ENCODE assay signal across 16 cellular contexts in genomic region chr6:57313009-57313408, GRCh38. TPM values are rescaled to one million over a fixed set of nuclear protein-coding genes. Genes with fewer than 3 reads are reported as not detected.
A peak's percentile ranks its signal among the peaks of the same experiment; 100 is the strongest.
DNase-seq lines count a peak whose midpoint lies in the region; ATAC-seq, FAIRE-seq and TF ChIP-seq lines count a peak whose summit lies in the region.
"Had no signal": no experiment of that assay in that cellular context is flagged by ENCODE, and none has a peak within 500 bp of the region (broad histone marks: within the 10 kb centered on the region; RNA-seq: fewer than 3 reads in every experiment).

No MANE protein-coding gene starts in this region.

- no peaks in the 10 kb centered on the region for H3K36me3 ChIP-seq in ACC112 (ENCODE audit: insufficient read depth, low read length)
- no peaks in the 10 kb centered on the region for H3K36me3 ChIP-seq in RWPE2 (ENCODE audit: low read depth)
- no peaks in the 10 kb centered on the region for H3K36me3 ChIP-seq in fibroblast of lung (ENCODE audit: control insufficient read depth, insufficient read depth, low read length)
- no peaks in the 10 kb centered on the region for H3K36me3 ChIP-seq in rectal smooth muscle tissue (ENCODE audit: control insufficient read depth, insufficient read depth, low read length)
- H3K36me3 ChIP-seq: Peyer's patch, spleen had no signal

- no peak for DNase-seq in RWPE2 (ENCODE audit: low spot score)
- peak in 1 of 2 donors; percentile 34 for DNase-seq in fibroblast of lung (ENCODE audit: low read depth in 2 of 2)
- DNase-seq in urothelium cell line (ENCODE audit: low spot score) = no peak
- no peak for DNase-seq in NCI-H446 (lab: John Stamatoyannopoulos, UW)
- no peak for DNase-seq in GM12892 (ENCODE audit: insufficient read length)
- no peak for DNase-seq in superior temporal gyrus (ENCODE audit: extremely low spot score)
- DNase-seq: activated CD4-positive, CD25-positive, alpha-beta regulatory T cell; activated gamma-delta T cell; NCI-H187 treated with DMSO at 0.1 percent for 48 hours; NCI-H524; Peyer's patch; spleen; T-helper 1 cell had no signal

- TF ChIP-seq CTCF in RWPE2 (IDR thresholded peaks at IDR 0.05; ENCODE audit: poor library complexity, severe bottlenecking) = no peak
- TF ChIP-seq CTCF in fibroblast of lung (conservative IDR thresholded peaks at IDR 0.05 in 1 of 2, IDR thresholded peaks at IDR 0.05 in 1 of 2; ENCODE audit: low read depth in 1 of 2, low read length in 2 of 2) = no peak

- TF ChIP-seq POLR2A in GM12892 (IDR thresholded peaks at IDR 0.05; ENCODE audit: low read depth, low read length) = no peak

- peak overlapping the region; percentile 9 for H3K4me2 ChIP-seq in fibroblast of lung (ENCODE audit: extremely low read depth, insufficient read depth, low read length)

- H3K79me2 ChIP-seq in ACC112 (ENCODE audit: control insufficient read depth, insufficient read depth, low read length, unreplicated experiment) = peaks cover 5% of the 10 kb centered on the region
- peaks cover 5% of the 10 kb centered on the region for H3K79me2 ChIP-seq in fibroblast of lung (ENCODE audit: control insufficient read depth, insufficient read depth, low read length)

- no peaks in the 10 kb centered on the region for H3K27me3 ChIP-seq in ACC112 (ENCODE audit: insufficient read depth, low read length)
- no peaks in the 10 kb centered on the region for H3K27me3 ChIP-seq in RWPE2 (ENCODE audit: insufficient read depth, poor library complexity, severe bottlenecking)
- no peaks in the 10 kb centered on the region for H3K27me3 ChIP-seq in fibroblast of lung (ENCODE audit: control insufficient read depth, insufficient read depth, low read length)
- no peaks in the 10 kb centered on the region for H3K27me3 ChIP-seq in rectal smooth muscle tissue (ENCODE audit: control insufficient read depth, insufficient read depth, low read length)
- H3K27me3 ChIP-seq: dorsolateral prefrontal cortex, Peyer's patch had no signal

- FAIRE-seq in urothelium cell line (lab: Jason Lieb, UNC) = no peak
- FAIRE-seq in GM12892 (lab: Jason Lieb, UNC) = no peak

- peaks cover 34% of the 10 kb centered on the region for H3K4me1 ChIP-seq in ACC112 (ENCODE audit: control insufficient read depth, insufficient read depth, low read length, unreplicated experiment)
- H3K4me1 ChIP-seq in RWPE2 (ENCODE audit: insufficient read depth, poor library complexity, severe bottlenecking) = peaks cover 24% of the 10 kb centered on the region
- H3K4me1 ChIP-seq in fibroblast of lung (ENCODE audit: control insufficient read depth, extremely low read depth, insufficient read depth, low read length) = peaks cover 15% of the 10 kb centered on the region
- H3K4me1 ChIP-seq in rectal smooth muscle tissue (ENCODE audit: control insufficient read depth, insufficient read depth, low read length) = peaks cover 22% of the 10 kb centered on the region

- peak overlapping the region; percentile 42 for H3K4me3 ChIP-seq in ACC112 (ENCODE audit: low read depth, low read length)
- no peak overlapping the region for H3K4me3 ChIP-seq in RWPE2 (ENCODE audit: severe bottlenecking)
- H3K4me3 ChIP-seq in fibroblast of lung (replicated peaks in 1 of 4; ENCODE audit: control extremely low read depth in 1 of 4, insufficient read depth in 1 of 4, low read depth in 3 of 4, low read length in 4 of 4) = no peak overlapping the region
- H3K4me3 ChIP-seq in rectal smooth muscle tissue (ENCODE audit: low read length) = no peak overlapping the region
- H3K4me3 ChIP-seq: dorsolateral prefrontal cortex, Peyer's patch, spleen had no signal

- H3K9me3 ChIP-seq in RWPE2 (ENCODE audit: severe bottlenecking) (no peaks in the 10 kb centered on the region), fibroblast of lung (ENCODE audit: control insufficient read depth, insufficient read depth, low read depth, low read length) (no peaks in the 10 kb centered on the region)
- H3K9me3 ChIP-seq: Peyer's patch, spleen had no signal

- H3K9ac ChIP-seq in fibroblast of lung (ENCODE audit: insufficient read depth, low read length) (no peak overlapping the region), rectal smooth muscle tissue (ENCODE audit: low read length) (no peak overlapping the region)

- no peak for ATAC-seq in RWPE2 (ENCODE audit: low read depth)

- H4K20me1 ChIP-seq in fibroblast of lung (ENCODE audit: control insufficient read depth, extremely low read depth, insufficient read depth, low read length) = no peaks in the 10 kb centered on the region

- H2AFZ ChIP-seq in ACC112 (ENCODE audit: low read length, unreplicated experiment) (peak overlapping the region; percentile 16), fibroblast of lung (ENCODE audit: low read length) (no peak overlapping the region)

- H3K27ac ChIP-seq in ACC112 (ENCODE audit: low read depth, low read length) = peak overlapping the region; percentile 97
- peak overlapping the region; percentile 91 for H3K27ac ChIP-seq in RWPE2 (ENCODE audit: poor library complexity, severe bottlenecking)
- peak overlapping the region; percentile 83 for H3K27ac ChIP-seq in fibroblast of lung (ENCODE audit: insufficient read depth, low read length)
- peak overlapping the region; percentile 94 for H3K27ac ChIP-seq in rectal smooth muscle tissue (ENCODE audit: low read depth, low read length)
- H3K27ac ChIP-seq: spleen had no signal

RNA-seq across cellular contexts. Expression of gene PRIM2, which starts 4.4 kb away (rescaled TPM):
- total RNA-seq in fibroblast of lung = 35.2 and 59.9 TPM in 2 replicates
- 28.0 and 51.5 TPM in 2 replicates for polyA plus RNA-seq in fibroblast of lung
- polyA plus RNA-seq in fibroblast of lung (2012) = 16.3 and 36.7 TPM in 2 replicates
- 4.2 and 30.7 TPM in 2 replicates for polyA minus RNA-seq in fibroblast of lung (ENCODE audit: low replicate concordance)
- 22.9 TPM for polyA plus RNA-seq in GM12892 (2012; ENCODE audit: missing spikeins)
